Comparison of ENCODE assay signal across 1 cellular context in the genomic region with DNA sequence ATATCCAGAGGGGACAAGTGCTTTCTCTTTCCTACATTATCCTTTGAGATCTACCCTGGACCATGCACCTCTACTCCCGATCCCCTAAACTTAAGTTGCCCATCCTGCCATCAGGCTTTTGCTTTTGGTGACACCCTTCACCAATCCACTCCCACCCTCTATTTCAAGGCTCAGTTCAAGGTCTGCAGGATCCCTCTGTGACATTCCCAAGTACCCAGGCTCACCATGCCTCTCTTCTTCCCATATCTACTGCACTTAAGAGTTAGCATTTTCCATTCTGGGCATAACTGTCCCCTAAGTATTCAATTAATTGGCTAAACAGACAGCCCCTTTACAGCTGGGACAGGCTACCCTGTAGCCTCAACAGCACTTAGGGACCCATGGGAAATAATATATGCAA.
TF ChIP-seq lines count a peak whose summit lies in the region.

No MANE protein-coding gene starts in this region.

TF ChIP-seq in GM23338, 12 proteins besides CTCF, POLR2A, EP300 and RAD21 (continued from another document):
- TF ChIP-seq, protein P1, sequence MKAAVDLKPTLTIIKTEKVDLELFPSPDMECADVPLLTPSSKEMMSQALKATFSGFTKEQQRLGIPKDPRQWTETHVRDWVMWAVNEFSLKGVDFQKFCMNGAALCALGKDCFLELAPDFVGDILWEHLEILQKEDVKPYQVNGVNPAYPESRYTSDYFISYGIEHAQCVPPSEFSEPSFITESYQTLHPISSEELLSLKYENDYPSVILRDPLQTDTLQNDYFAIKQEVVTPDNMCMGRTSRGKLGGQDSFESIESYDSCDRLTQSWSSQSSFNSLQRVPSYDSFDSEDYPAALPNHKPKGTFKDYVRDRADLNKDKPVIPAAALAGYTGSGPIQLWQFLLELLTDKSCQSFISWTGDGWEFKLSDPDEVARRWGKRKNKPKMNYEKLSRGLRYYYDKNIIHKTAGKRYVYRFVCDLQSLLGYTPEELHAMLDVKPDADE (IDR thresholded peaks at IDR 0.05) = no peak
- no peak for TF ChIP-seq NANOG (IDR thresholded peaks at IDR 0.05; ENCODE audit: borderline replicate concordance)
TF ChIP-seq in GM23338: peak in this region for 0.
